9 cellular contexts compared by ENCODE assay signal in genomic region chr1:54887665-54888071, GRCh38. TPM values are rescaled to one million over a fixed set of nuclear protein-coding genes. Genes with fewer than 3 reads are reported as not detected.
A peak's percentile ranks its signal among the peaks of the same experiment; 100 is the strongest.
DNase-seq lines count a peak whose midpoint lies in the region; ATAC-seq, FAIRE-seq and TF ChIP-seq lines count a peak whose summit lies in the region.
"Had no signal": no experiment of that assay in that cellular context is flagged by ENCODE, and none has a peak within 500 bp of the region (broad histone marks: within the 10 kb centered on the region; RNA-seq: fewer than 3 reads in every experiment).

No MANE protein-coding gene starts in this region.

- H4K20me1 ChIP-seq in K562 (replicated peaks; ENCODE audit: control insufficient read depth, insufficient read depth, low read length) = peaks cover 24% of the 10 kb centered on the region

- peak overlapping the region; percentile 95 to 98 for H3K4me3 Mint-ChIP-seq in stimulated activated naive B cell treated with anti-CD40 and anti-IgM and Interleukin-4, amounts not matched to agents 10 μg/mL and 1 μg/mL and 100 μg/mL, for 72 hours

- H3K9ac ChIP-seq in K562 (ENCODE audit: insufficient read depth in 1 of 2, low read depth in 2 of 2, low read length in 2 of 2) (peak overlapping the region; percentile 74 to 95), kidney (ENCODE audit: low read length in 2 of 2) (peak overlapping the region in 1 of 2 donors; percentile 31)

- TF ChIP-seq EP300 in K562 (IDR thresholded peaks at IDR 0.05; ENCODE audit: low read length) = no peak

- peaks cover 34% of the 10 kb centered on the region for H3K36me3 ChIP-seq in K562 (ENCODE audit: control insufficient read depth, insufficient read depth, low read length)
- no peaks in the 10 kb centered on the region for H3K36me3 ChIP-seq in kidney (ENCODE audit: control insufficient read depth in 1 of 2, insufficient read depth in 2 of 2, low read length in 2 of 2)

- ATAC-seq in K562 = peak; percentile 4
- ATAC-seq in stimulated activated naive B cell treated with anti-CD40 and anti-IgM and Interleukin-4, amounts not matched to agents 10 μg/mL and 1 μg/mL and 100 μg/mL, for 72 hours (replicated peaks) = no peak
- ATAC-seq in GM18858 (IDR thresholded peaks at IDR 0.05; ENCODE audit: unreplicated experiment) = no peak
- ATAC-seq in GM18909 (IDR thresholded peaks at IDR 0.05; ENCODE audit: poor library complexity, unreplicated experiment) = no peak

- H3K79me2 ChIP-seq in K562 (ENCODE audit: control insufficient read depth, insufficient read depth, low read length) = peaks cover 44% of the 10 kb centered on the region

- CTCF ChIA-PET in K562 (lab: Yijun Ruan, JAX; ENCODE audit: low intra/inter-chr PET ratio) = no interaction called here

- peaks cover 24 to 36% of the 10 kb centered on the region in 2 donors for H3K36me3 Mint-ChIP-seq in stimulated activated naive B cell treated with anti-CD40 and anti-IgM and Interleukin-4, amounts not matched to agents 10 μg/mL and 1 μg/mL and 100 μg/mL, for 72 hours

- WGBS in K562 (ENCODE audit: insufficient coverage, low coverage, missing lambda C conversion rate) = 19% methylated on average over 7 of the region's 8 CpGs

- DNase-seq in DMS153 treated with DMSO at 0.1 percent for 48 hours (lab: John Stamatoyannopoulos, UW; ENCODE audit: unreplicated experiment) (peak; percentile 7), DMS153 (lab: John Stamatoyannopoulos, UW) (no peak), NCI-H1694 treated with DMSO at 0.1 percent for 48 hours (lab: John Stamatoyannopoulos, UW) (peak; percentile 54), K562 (ENCODE audit: extremely low read depth in 1 of 4, low spot score in 3 of 4) (no peak), kidney (peak; percentile 74)
- DNase-seq in stimulated activated naive B cell treated with anti-CD40 and anti-IgM and Interleukin-4, amounts not matched to agents 10 μg/mL and 1 μg/mL and 100 μg/mL, for 72 hours = no peak

- POLR2A ChIA-PET in K562 (lab: Yijun Ruan, JAX) = interaction anchor here (0.8 to 1.7 kb wide), 4 partner anchors 10 to 834 kb away, joined by 3 to 5 read pairs (median 4); partner anchors contain the start of gene TCEANC2

- H3K27ac ChIP-seq in K562 (ENCODE audit: extremely low read depth, low read depth, low read length) (peak overlapping the region; percentile 89), kidney (ENCODE audit: low read depth in 2 of 2, low read length in 2 of 2) (peak overlapping the region in 1 of 2 donors; percentile 13)

- no peaks in the 10 kb centered on the region for H3K9me1 ChIP-seq in K562 (ENCODE audit: control insufficient read depth, insufficient read depth, low read length)

- H3K27me3 Mint-ChIP-seq in stimulated activated naive B cell treated with anti-CD40 and anti-IgM and Interleukin-4, amounts not matched to agents 10 μg/mL and 1 μg/mL and 100 μg/mL, for 72 hours = peaks cover 17 to 55% of the 10 kb centered on the region in 2 donors

- no peaks in the 10 kb centered on the region for H3K9me3 Mint-ChIP-seq in stimulated activated naive B cell treated with anti-CD40 and anti-IgM and Interleukin-4, amounts not matched to agents 10 μg/mL and 1 μg/mL and 100 μg/mL, for 72 hours

- intact Hi-C loops in K562 (cut with micrococcal nuclease) = no loop called here
- intact Hi-C loops in kidney (cut with DNase I) = no loop called here

- H3K4me1 ChIP-seq in K562 (replicated peaks in 1 of 2; ENCODE audit: control insufficient read depth in 2 of 2, insufficient read depth in 2 of 2, low read length in 2 of 2) = peaks cover 30 to 33% of the 10 kb centered on the region in 2 experiments; a peak in 4 of 5 replicates
- H3K4me1 ChIP-seq in kidney (ENCODE audit: control insufficient read depth in 1 of 2, insufficient read depth in 1 of 2, low read depth in 1 of 2, low read length in 2 of 2) = peaks cover 4 to 9% of the 10 kb centered on the region in 2 donors

- in situ Hi-C loops in K562 (cut with MboI) = no loop called here

- TF ChIP-seq CTCF in K562 (IDR thresholded peaks at IDR 0.05 in 2 of 3, conservative IDR thresholded peaks at IDR 0.05 in 1 of 3; ENCODE audit: insufficient read depth in 2 of 3, low read depth in 1 of 3, low read length in 3 of 3) (no peak), kidney (IDR thresholded peaks at IDR 0.05; ENCODE audit: borderline replicate concordance, extremely low read depth, insufficient read depth) (no peak)

- FAIRE-seq in K562 (lab: Jason Lieb, UNC) (peak; percentile 6), kidney (lab: Jason Lieb, UNC) (no peak)
- FAIRE-seq: A204.1 had no signal

- H3K9me3 ChIP-seq in K562 (replicated peaks; ENCODE audit: control insufficient read depth, insufficient read depth, low read depth, low read length) = no peaks in the 10 kb centered on the region
- H3K9me3 ChIP-seq in kidney (ENCODE audit: control insufficient read depth in 1 of 2, low read length in 2 of 2) = no peaks in the 10 kb centered on the region

- H2AFZ ChIP-seq in K562 (ENCODE audit: low read depth, low read length) = peak overlapping the region; percentile 92

- peak overlapping the region; percentile 82 for H3K4me2 ChIP-seq in K562 (ENCODE audit: insufficient read depth, low read length)

- TF ChIP-seq POLR2A in K562 (conservative IDR thresholded peaks at IDR 0.05) = no peak

- peak overlapping the region; percentile 63 for H3K27ac Mint-ChIP-seq in stimulated activated naive B cell treated with anti-CD40 and anti-IgM and Interleukin-4, amounts not matched to agents 10 μg/mL and 1 μg/mL and 100 μg/mL, for 72 hours

- H3K4me3 ChIP-seq in K562 (peak overlapping the region; percentile 95), kidney (ENCODE audit: low read length in 2 of 2) (peak overlapping the region; percentile 46 to 88)

- TSS peak; percentile 81 for BruUV-seq in K562 (replicated peaks; lab: Mats Ljungman, UMichigan)

- TF ChIP-seq RAD21 in K562 (CRISPR knock-in tag; conservative IDR thresholded peaks at IDR 0.05 in 1 of 2, IDR thresholded peaks at IDR 0.05 in 1 of 2) = no peak

- H3K27me3 ChIP-seq in K562 (ENCODE audit: control insufficient read depth in 2 of 2, insufficient read depth in 2 of 2, low read length in 2 of 2) = no peaks in the 10 kb centered on the region

- H3K4me1 Mint-ChIP-seq in stimulated activated naive B cell treated with anti-CD40 and anti-IgM and Interleukin-4, amounts not matched to agents 10 μg/mL and 1 μg/mL and 100 μg/mL, for 72 hours = peaks cover 29 to 33% of the 10 kb centered on the region in 2 donors

TF ChIP-seq in K562, 482 proteins besides CTCF, POLR2A, EP300 and RAD21 (continues in another document):
- TF ChIP-seq NFIC (IDR thresholded peaks at IDR 0.05) = peak; percentile 42
- TF ChIP-seq C11orf30 (IDR thresholded peaks at IDR 0.05; ENCODE audit: low read depth) = no peak
- no peak for TF ChIP-seq NR1H2 (CRISPR knock-in tag; IDR thresholded peaks at IDR 0.05)

RNA-seq across cellular contexts. Expression of gene DHCR24, which starts 0.7 kb away (rescaled TPM):
- total RNA-seq in K562 (2011; cell fraction: chromatin; rRNA removed; ENCODE audit: low replicate concordance) = 237 and 531 TPM in 2 replicates
- 417 and 435 TPM in 2 replicates for total RNA-seq in K562 (2011; cell fraction: nucleolus; rRNA removed)
- 411 and 423 TPM in 2 replicates for total RNA-seq in K562 (2011; cell fraction: nucleoplasm; rRNA removed)
- total RNA-seq in K562 (2014; rRNA removed) (93.5 and 113 TPM in 2 replicates), K562 (2014; rRNA removed; fragmentation: Illumina TruSeq; extraction: Trizol) (70.6 and 74.3 TPM in 2 replicates), K562 (2015; rRNA removed; fragmentation: Illumina TruSeq; extraction: Trizol) (79.9 and 82.1 TPM in 2 replicates), K562 (2021) (158 and 161 TPM in 2 replicates), kidney (91.7 TPM)
- polyA plus RNA-seq in K562 (2011; rRNA removed) (137 and 183 TPM in 2 replicates), K562 (2014; fragmentation: Illumina TruSeq; extraction: Trizol) (138 and 140 TPM in 2 replicates), K562 (2014; fragmentation: Nextera tagmentation; extraction: Ambion mirVana) (10 to 100 TPM; 23.4 to 29.6 TPM), K562 (2014; rRNA removed) (69.9 and 70.7 TPM in 2 replicates), kidney (ENCODE audit: insufficient read depth, low read depth, low replicate concordance) (33.7 TPM)
- polyA plus RNA-seq in K562 (2011; cell fraction: cytosol; rRNA removed) = 207 and 209 TPM in 2 replicates
- 214 and 280 TPM in 2 replicates for polyA plus RNA-seq in K562 (2011; cell fraction: nucleus; rRNA removed)
- polyA plus RNA-seq in K562 (2012) = 93.6 and 212 TPM in 2 replicates
- 215 and 292 TPM in 2 replicates for polyA minus RNA-seq in K562 (2011; rRNA and poly(A)+ RNA removed)
- polyA minus RNA-seq in K562 (2011; cell fraction: cytosol; rRNA and poly(A)+ RNA removed) = 158 and 163 TPM in 2 replicates
- polyA minus RNA-seq in K562 (2011; cell fraction: nucleus; rRNA and poly(A)+ RNA removed) = 97.6 and 98.3 TPM in 2 replicates

Comparison
In these comparisons a context has a peak if more than half of its experiments do, and no peak if none do; other contexts are left out.
1. DNase-seq: peak in DMS153 treated with DMSO at 0.1 percent for 48 hours (single experiment), NCI-H1694 treated with DMSO at 0.1 percent for 48 hours (single experiment) and kidney (single experiment); none in DMS153 (single experiment), K562 (0 of 4) and stimulated activated naive B cell treated with anti-CD40 and anti-IgM and Interleukin-4, amounts not matched to agents 10 μg/mL and 1 μg/mL and 100 μg/mL, for 72 hours (single experiment).